14 cellular contexts compared by ENCODE assay signal in genomic region chr18:67513285-67513684, GRCh38. TPM values are rescaled to one million over a fixed set of nuclear protein-coding genes. Genes with fewer than 3 reads are reported as not detected.
DNase-seq lines count a peak whose midpoint lies in the region; ATAC-seq and TF ChIP-seq lines count a peak whose summit lies in the region.
"Had no signal": no experiment of that assay in that cellular context is flagged by ENCODE, and none has a peak within 500 bp of the region (broad histone marks: within the 10 kb centered on the region; RNA-seq: fewer than 3 reads in every experiment).

No MANE protein-coding gene starts in this region.

- H2AFZ ChIP-seq in Loucy (ENCODE audit: low read length): no peak overlapping the region

- no peaks in the 10 kb centered on the region for H3K9me2 ChIP-seq in Loucy (replicated peaks; ENCODE audit: low read depth, low read length)

- no peaks in the 10 kb centered on the region for H3K79me2 ChIP-seq in Loucy (ENCODE audit: insufficient read depth, low read length)

- peaks cover 13% of the 10 kb centered on the region for H3K4me1 ChIP-seq in Loucy (ENCODE audit: insufficient read depth, low read length, poor library complexity, severe bottlenecking)
- H3K4me1 ChIP-seq: breast epithelium, foreskin keratinocyte, prostate gland had no signal

- no peaks in the 10 kb centered on the region for H3K27me3 ChIP-seq in Loucy (ENCODE audit: insufficient read depth, low read length, poor library complexity, severe bottlenecking)
- H3K27me3 ChIP-seq: breast epithelium, foreskin keratinocyte had no signal

- H3K4me3 ChIP-seq in GM12865 (ENCODE audit: low read depth, low read length) (no peak overlapping the region), Loucy (ENCODE audit: low read length, poor library complexity, severe bottlenecking) (no peak overlapping the region)
- H3K4me3 ChIP-seq: breast epithelium, left ventricle myocardium inferior, prostate gland had no signal

- no peak for ATAC-seq in omental fat pad (ENCODE audit: low FRiP score)
- no peak for ATAC-seq in GM19023 (IDR thresholded peaks at IDR 0.05; ENCODE audit: unreplicated experiment)
- ATAC-seq: foreskin keratinocyte had no signal

- H3K9ac ChIP-seq in Loucy (ENCODE audit: low read depth, low read length, poor library complexity, severe bottlenecking): no peak overlapping the region

- H3K9me3 ChIP-seq in Loucy (ENCODE audit: insufficient read depth, low read depth, low read length): no peaks in the 10 kb centered on the region
- H3K9me3 ChIP-seq: breast epithelium, left ventricle myocardium inferior, prostate gland had no signal

- no peaks in the 10 kb centered on the region for H4K20me1 ChIP-seq in Loucy (ENCODE audit: insufficient read depth, low read length, poor library complexity, severe bottlenecking)

- no peak overlapping the region for H3K4me2 ChIP-seq in Loucy (ENCODE audit: low read depth, low read length, poor library complexity, severe bottlenecking)

- no peaks in the 10 kb centered on the region for H3K36me3 ChIP-seq in Loucy (ENCODE audit: insufficient read depth, low read length)
- H3K36me3 ChIP-seq: breast epithelium, left ventricle myocardium inferior, prostate gland had no signal

- peak; percentile 8 for DNase-seq in GM12865 (ENCODE audit: low read depth)
- DNase-seq in cerebellar cortex (ENCODE audit: low spot score): peak; percentile 6
- DNase-seq in myocyte (ENCODE audit: low read depth): peak; percentile 44
- DNase-seq in DMS79 (lab: John Stamatoyannopoulos, UW): no peak
- no peak for DNase-seq in omental fat pad (ENCODE audit: low spot score)
- DNase-seq: foreskin keratinocyte, KG1, left ventricle myocardium inferior, NCI-H510A treated with DMSO at 0.1 percent for 48 hours had no signal

- no peaks in the 10 kb centered on the region for H3F3A ChIP-seq in Loucy (ENCODE audit: low read depth)

- no peak for TF ChIP-seq CTCF in GM12865 (IDR thresholded peaks at IDR 0.05; ENCODE audit: insufficient read depth, low read depth, low read length, missing control alignments)
- peak; percentile 80 for TF ChIP-seq CTCF in Loucy (conservative IDR thresholded peaks at IDR 0.05; ENCODE audit: low read length)
- TF ChIP-seq CTCF in omental fat pad (IDR thresholded peaks at IDR 0.05): no peak

RNA-seq across cellular contexts. Expression of gene DSEL, which starts 3.2 kb away (rescaled TPM):
- 68.9 and 107 TPM in 2 replicates for total RNA-seq in myocyte
- polyA plus RNA-seq in myocyte (2012): 12.0 TPM
- 10 to 100 TPM; 13.1 to 28.7 (median 22.4) TPM for total RNA-seq in omental fat pad
- total RNA-seq: T-helper 1 cell treated with Interleukin-12 subunit alpha and Interleukin-12 subunit beta and Interleukin-4 antibody, amounts not matched to agents 30 ng/mL and 1 ng/mL, for 36 hours had no signal

Comparison
In these comparisons a context has a peak if more than half of its experiments do, and no peak if none do; other contexts are left out.
1. DNase-seq: peak in GM12865 (single experiment), cerebellar cortex (single experiment) and myocyte (single experiment); none in DMS79 (single experiment) and omental fat pad (single experiment).